1 cellular context compared by ENCODE assay signal in the genomic region with DNA sequence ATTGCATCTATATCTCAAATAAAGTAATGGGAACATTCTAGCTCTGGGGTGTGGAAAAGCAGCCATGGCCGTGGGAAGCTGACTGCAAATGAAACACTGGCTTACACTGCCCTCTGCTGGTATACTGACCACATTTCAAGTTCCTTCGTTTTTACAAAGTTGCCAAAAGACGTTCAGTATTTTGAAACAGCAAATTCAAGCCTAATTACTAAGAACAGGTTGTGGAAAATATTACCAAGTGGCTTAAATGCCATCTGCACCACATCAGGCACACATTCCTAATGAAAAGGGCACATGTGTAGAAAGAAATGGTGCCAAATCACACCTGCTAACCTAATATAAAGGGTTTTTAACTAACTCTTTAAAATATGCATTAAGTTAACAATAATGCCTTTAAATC.
TF ChIP-seq lines count a peak whose summit lies in the region.

No MANE protein-coding gene starts in this region.

TF ChIP-seq in GM23338, 12 proteins besides CTCF, POLR2A, EP300 and RAD21 (continued from another document):
- TF ChIP-seq, protein P1, sequence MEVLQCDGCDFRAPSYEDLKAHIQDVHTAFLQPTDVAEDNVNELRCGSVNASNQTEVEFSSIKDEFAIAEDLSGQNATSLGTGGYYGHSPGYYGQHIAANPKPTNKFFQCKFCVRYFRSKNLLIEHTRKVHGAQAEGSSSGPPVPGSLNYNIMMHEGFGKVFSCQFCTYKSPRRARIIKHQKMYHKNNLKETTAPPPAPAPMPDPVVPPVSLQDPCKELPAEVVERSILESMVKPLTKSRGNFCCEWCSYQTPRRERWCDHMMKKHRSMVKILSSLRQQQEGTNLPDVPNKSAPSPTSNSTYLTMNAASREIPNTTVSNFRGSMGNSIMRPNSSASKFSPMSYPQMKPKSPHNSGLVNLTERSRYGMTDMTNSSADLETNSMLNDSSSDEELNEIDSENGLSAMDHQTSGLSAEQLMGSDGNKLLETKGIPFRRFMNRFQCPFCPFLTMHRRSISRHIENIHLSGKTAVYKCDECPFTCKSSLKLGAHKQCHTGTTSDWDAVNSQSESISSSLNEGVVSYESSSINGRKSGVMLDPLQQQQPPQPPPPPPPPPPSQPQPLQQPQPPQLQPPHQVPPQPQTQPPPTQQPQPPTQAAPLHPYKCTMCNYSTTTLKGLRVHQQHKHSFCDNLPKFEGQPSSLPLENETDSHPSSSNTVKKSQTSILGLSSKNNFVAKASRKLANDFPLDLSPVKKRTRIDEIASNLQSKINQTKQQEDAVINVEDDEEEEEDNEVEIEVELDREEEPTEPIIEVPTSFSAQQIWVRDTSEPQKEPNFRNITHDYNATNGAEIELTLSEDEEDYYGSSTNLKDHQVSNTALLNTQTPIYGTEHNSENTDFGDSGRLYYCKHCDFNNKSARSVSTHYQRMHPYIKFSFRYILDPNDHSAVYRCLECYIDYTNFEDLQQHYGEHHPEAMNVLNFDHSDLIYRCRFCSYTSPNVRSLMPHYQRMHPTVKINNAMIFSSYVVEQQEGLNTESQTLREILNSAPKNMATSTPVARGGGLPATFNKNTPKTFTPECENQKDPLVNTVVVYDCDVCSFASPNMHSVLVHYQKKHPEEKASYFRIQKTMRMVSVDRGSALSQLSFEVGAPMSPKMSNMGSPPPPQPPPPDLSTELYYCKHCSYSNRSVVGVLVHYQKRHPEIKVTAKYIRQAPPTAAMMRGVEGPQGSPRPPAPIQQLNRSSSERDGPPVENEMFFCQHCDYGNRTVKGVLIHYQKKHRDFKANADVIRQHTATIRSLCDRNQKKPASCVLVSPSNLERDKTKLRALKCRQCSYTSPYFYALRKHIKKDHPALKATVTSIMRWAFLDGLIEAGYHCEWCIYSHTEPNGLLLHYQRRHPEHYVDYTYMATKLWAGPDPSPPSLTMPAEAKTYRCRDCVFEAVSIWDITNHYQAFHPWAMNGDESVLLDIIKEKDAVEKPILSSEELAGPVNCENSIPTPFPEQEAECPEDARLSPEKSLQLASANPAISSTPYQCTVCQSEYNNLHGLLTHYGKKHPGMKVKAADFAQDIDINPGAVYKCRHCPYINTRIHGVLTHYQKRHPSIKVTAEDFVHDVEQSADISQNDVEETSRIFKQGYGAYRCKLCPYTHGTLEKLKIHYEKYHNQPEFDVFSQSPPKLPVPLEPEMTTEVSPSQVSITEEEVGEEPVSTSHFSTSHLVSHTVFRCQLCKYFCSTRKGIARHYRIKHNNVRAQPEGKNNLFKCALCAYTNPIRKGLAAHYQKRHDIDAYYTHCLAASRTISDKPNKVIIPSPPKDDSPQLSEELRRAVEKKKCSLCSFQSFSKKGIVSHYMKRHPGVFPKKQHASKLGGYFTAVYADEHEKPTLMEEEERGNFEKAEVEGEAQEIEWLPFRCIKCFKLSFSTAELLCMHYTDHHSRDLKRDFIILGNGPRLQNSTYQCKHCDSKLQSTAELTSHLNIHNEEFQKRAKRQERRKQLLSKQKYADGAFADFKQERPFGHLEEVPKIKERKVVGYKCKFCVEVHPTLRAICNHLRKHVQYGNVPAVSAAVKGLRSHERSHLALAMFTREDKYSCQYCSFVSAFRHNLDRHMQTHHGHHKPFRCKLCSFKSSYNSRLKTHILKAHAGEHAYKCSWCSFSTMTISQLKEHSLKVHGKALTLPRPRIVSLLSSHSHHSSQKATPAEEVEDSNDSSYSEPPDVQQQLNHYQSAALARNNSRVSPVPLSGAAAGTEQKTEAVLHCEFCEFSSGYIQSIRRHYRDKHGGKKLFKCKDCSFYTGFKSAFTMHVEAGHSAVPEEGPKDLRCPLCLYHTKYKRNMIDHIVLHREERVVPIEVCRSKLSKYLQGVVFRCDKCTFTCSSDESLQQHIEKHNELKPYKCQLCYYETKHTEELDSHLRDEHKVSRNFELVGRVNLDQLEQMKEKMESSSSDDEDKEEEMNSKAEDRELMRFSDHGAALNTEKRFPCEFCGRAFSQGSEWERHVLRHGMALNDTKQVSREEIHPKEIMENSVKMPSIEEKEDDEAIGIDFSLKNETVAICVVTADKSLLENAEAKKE (CRISPR knock-in tag; IDR thresholded peaks at IDR 0.05) = no peak
- TF ChIP-seq ZNF114 (CRISPR knock-in tag; IDR thresholded peaks at IDR 0.05) = no peak
- TF ChIP-seq ZNF331 (CRISPR knock-in tag; IDR thresholded peaks at IDR 0.05; ENCODE audit: low read depth) = no peak
- TF ChIP-seq POLR2AphosphoS5 (IDR thresholded peaks at IDR 0.05; ENCODE audit: low read depth) = no peak
- no peak for TF ChIP-seq EZH2 (IDR thresholded peaks at IDR 0.05; ENCODE audit: low read depth, unreplicated experiment)
TF ChIP-seq in GM23338: peak in this region for 0.
